Comparison of ENCODE assay signal across 36 cellular contexts in genomic region chr3:44909063-44909462, GRCh38. TPM values are rescaled to one million over a fixed set of nuclear protein-coding genes. Genes with fewer than 3 reads are reported as not detected.
"Had no signal": no experiment of that assay in that cellular context is flagged by ENCODE, and none has a peak within 500 bp of the region (broad histone marks: within the 10 kb centered on the region; RNA-seq: fewer than 3 reads in every experiment).

No MANE protein-coding gene starts in this region.

- H3K4me3 ChIP-seq: adrenal gland, ascending aorta, body of pancreas, breast epithelium, cardiac muscle cell had no signal

- DNase-seq: activated effector memory CD4-positive, alpha-beta T cell treated with Interleukin-2 at 50 U/mL for 16 hours; activated gamma-delta T cell; activated gamma-delta T cell treated with Interleukin-2 at 50 U/mL for 16 hours; activated naive CD4-positive, alpha-beta T cell; activated naive CD4-positive, alpha-beta T cell treated with anti-CD3 and anti-CD28 coated beads for 36 hours; activated naive CD4-positive, alpha-beta T cell treated with anti-CD3 and anti-CD28 coated beads, Interleukin-2, amount 10 ng/mL, durations not matched to agents 7 days and 5 days; activated naive CD4-positive, alpha-beta T cell treated with anti-CD3 and anti-CD28 coated beads, Interleukin-2, amount 50 U/mL, for 16 hours; activated naive CD4-positive, alpha-beta T cell treated with Interleukin-2 at 50 U/mL for 16 hours; activated naive CD8-positive, alpha-beta T cell treated with anti-CD3 and anti-CD28 coated beads for 36 hours; activated naive CD8-positive, alpha-beta T cell treated with anti-CD3 and anti-CD28 coated beads, Interleukin-2, amount 10 ng/mL, durations not matched to agents 7 days and 5 days; activated naive CD8-positive, alpha-beta T cell treated with anti-CD3 and anti-CD28 coated beads, Interleukin-2, amount 50 U/mL, for 24 hours; activated T-cell treated with anti-CD3 and anti-CD28 coated beads, Interleukin-2, amount 50 U/mL, for 1 hour; activated T-cell treated with anti-CD3 and anti-CD28 coated beads, Interleukin-2, amount 50 U/mL, for 24 hours; activated T-cell treated with anti-CD3 and anti-CD28 coated beads, Interleukin-2, amount 50 U/mL, for 4 hours; activated T-cell treated with anti-CD3 and anti-CD28 coated beads, Interleukin-2, amount 50 U/mL, for 48 hours; activated T-cell treated with anti-CD3 and anti-CD28 coated beads, Interleukin-2, amount 50 U/mL, for 72 hours; adrenal gland; amniotic stem cell; amygdala; anterior cingulate cortex; aorta; body of pancreas; brain microvascular endothelial cell; caudate nucleus; central memory CD4-positive, alpha-beta T cell; cerebellar nuclear complex had no signal

- H3K27ac ChIP-seq: adrenal gland, ascending aorta, body of pancreas, brain microvascular endothelial cell, breast epithelium, cardiac muscle cell had no signal

- H3K9me3 ChIP-seq: adrenal gland, ascending aorta, body of pancreas, breast epithelium had no signal

- H3K4me1 ChIP-seq: adrenal gland, ascending aorta, body of pancreas, breast epithelium had no signal

- FAIRE-seq: astrocyte, bronchial epithelial cell had no signal

- H3K27me3 ChIP-seq: adrenal gland, ascending aorta, body of pancreas, brain microvascular endothelial cell, breast epithelium, cardiac muscle cell had no signal

- ATAC-seq: activated naive CD4-positive, alpha-beta T cell treated with anti-CD3 and anti-CD28 coated beads, Interleukin-2, amount 50 U/mL, for 72 hours; activated naive CD8-positive, alpha-beta T cell treated with anti-CD3 and anti-CD28 coated beads, Interleukin-2, amount 50 U/mL, for 24 hours; activated T-cell treated with anti-CD3 and anti-CD28 coated beads, Interleukin-2, amount 50 U/mL, for 4 hours; activated T-cell treated with anti-CD3 and anti-CD28 coated beads, Interleukin-2, amount 50 U/mL, for 72 hours; activated T-helper 17 cell treated with anti-CD3 and anti-CD28 coated beads, Interleukin-2, amount 50 U/mL, for 72 hours; body of pancreas had no signal

- H3K36me3 ChIP-seq: adrenal gland, ascending aorta, brain microvascular endothelial cell, breast epithelium, cardiac muscle cell had no signal

RNA-seq across cellular contexts. Expression of gene TGM4, which starts 34.7 kb away (rescaled TPM):
- total RNA-seq: activated naive CD4-positive, alpha-beta T cell treated with anti-CD3 and anti-CD28 coated beads for 36 hours; activated naive CD4-positive, alpha-beta T cell treated with anti-CD3 and anti-CD28 coated beads, Interleukin-2, amount 50 U/mL, for 72 hours; activated naive CD8-positive, alpha-beta T cell treated with anti-CD3 and anti-CD28 coated beads for 36 hours; activated naive CD8-positive, alpha-beta T cell treated with anti-CD3 and anti-CD28 coated beads, Interleukin-2, amount 10 ng/mL, durations not matched to agents 7 days and 5 days; activated T-cell treated with anti-CD3 and anti-CD28 coated beads, Interleukin-2, amount 50 U/mL, for 4 hours; activated T-cell treated with anti-CD3 and anti-CD28 coated beads, Interleukin-2, amount 50 U/mL, for 72 hours; activated T-helper 1 cell treated with anti-CD3 and anti-CD28 coated beads, Interleukin-12 subunit alpha, Interleukin-12 subunit beta, Interleukin-2, Interleukin-4 antibody, amounts not matched to agents 30 ng/mL and 10 ng/mL and 1 ng/mL, durations not matched to agents 14 hours and 24 hours and 36 hours; activated T-helper 17 cell treated with anti-CD3 and anti-CD28 coated beads, Interleukin-2, amount 50 U/mL, for 72 hours; activated T-helper 2 cell treated with anti-CD3 and anti-CD28 coated beads, Interferon-gamma antibody, Interleukin-2, Interleukin-4, amounts not matched to agents 10 μg/mL and 5 μg/mL and 100 μg/mL, durations not matched to agents 14 hours and 24 hours and 36 hours; aorta; ascending aorta; body of pancreas; cardiac muscle cell; cerebellum had no signal
- polyA plus RNA-seq: aorta had no signal

RNA-seq across cellular contexts. Expression of gene TMEM42, which starts 47.4 kb away (rescaled TPM):
- total RNA-seq: ascending aorta had no signal
